Comparison of ENCODE assay signal across 8 cellular contexts in genomic region chr5:96703384-96703910, GRCh38. TPM values are rescaled to one million over a fixed set of nuclear protein-coding genes. Genes with fewer than 3 reads are reported as not detected.
DNase-seq lines count a peak whose midpoint lies in the region; ATAC-seq and TF ChIP-seq lines count a peak whose summit lies in the region.

No MANE protein-coding gene starts in this region.

- ATAC-seq in GM18498 (IDR thresholded peaks at IDR 0.05; ENCODE audit: unreplicated experiment) (peak; percentile 81), GM21576 (IDR thresholded peaks at IDR 0.05; ENCODE audit: unreplicated experiment) (peak; percentile 86), mucosa of descending colon (peak; percentile 92)

- peak overlapping the region; percentile 44 for H3K4me3 ChIP-seq in mucosa of descending colon

- peaks cover 10% of the 10 kb centered on the region for H3K4me1 ChIP-seq in mucosa of descending colon (ENCODE audit: low read depth)

- peak overlapping the region; percentile 77 for H3K27ac ChIP-seq in caudate nucleus (ENCODE audit: low read depth, low read length)

- TF ChIP-seq CTCF in mucosa of descending colon (IDR thresholded peaks at IDR 0.05): no peak

- DNase-seq in HuH-7.5 (ENCODE audit: low spot score): peak; percentile 18
- peak in 2 of 61 donors; percentile 27 to 30 for DNase-seq in caudate nucleus (lab: John Stamatoyannopoulos, UW)
- peak in 1 of 3 donors; percentile 83 for DNase-seq in mucosa of descending colon
- DNase-seq in OCI-M1 (lab: John Stamatoyannopoulos, UW): no peak
- DNase-seq in NCI-H774 (lab: John Stamatoyannopoulos, UW): no peak
- no peak for DNase-seq in mesenteric fat pad (ENCODE audit: low spot score)

- H3K9me3 ChIP-seq in mucosa of descending colon: no peaks in the 10 kb centered on the region

- no peaks in the 10 kb centered on the region for H3K36me3 ChIP-seq in mucosa of descending colon (ENCODE audit: low read depth)

- intact Hi-C loops in mucosa of descending colon (cut with DNase I, micrococcal nuclease): no loop called here

RNA-seq across cellular contexts. Expression of gene CAST, which starts 41.3 kb away (rescaled TPM):
- total RNA-seq in mucosa of descending colon (100 to 1,000 TPM; 348 to 433 (median 372) TPM), mesenteric fat pad (299 TPM)
